ENCODE assay signal across 22 cellular contexts in the genomic region with DNA sequence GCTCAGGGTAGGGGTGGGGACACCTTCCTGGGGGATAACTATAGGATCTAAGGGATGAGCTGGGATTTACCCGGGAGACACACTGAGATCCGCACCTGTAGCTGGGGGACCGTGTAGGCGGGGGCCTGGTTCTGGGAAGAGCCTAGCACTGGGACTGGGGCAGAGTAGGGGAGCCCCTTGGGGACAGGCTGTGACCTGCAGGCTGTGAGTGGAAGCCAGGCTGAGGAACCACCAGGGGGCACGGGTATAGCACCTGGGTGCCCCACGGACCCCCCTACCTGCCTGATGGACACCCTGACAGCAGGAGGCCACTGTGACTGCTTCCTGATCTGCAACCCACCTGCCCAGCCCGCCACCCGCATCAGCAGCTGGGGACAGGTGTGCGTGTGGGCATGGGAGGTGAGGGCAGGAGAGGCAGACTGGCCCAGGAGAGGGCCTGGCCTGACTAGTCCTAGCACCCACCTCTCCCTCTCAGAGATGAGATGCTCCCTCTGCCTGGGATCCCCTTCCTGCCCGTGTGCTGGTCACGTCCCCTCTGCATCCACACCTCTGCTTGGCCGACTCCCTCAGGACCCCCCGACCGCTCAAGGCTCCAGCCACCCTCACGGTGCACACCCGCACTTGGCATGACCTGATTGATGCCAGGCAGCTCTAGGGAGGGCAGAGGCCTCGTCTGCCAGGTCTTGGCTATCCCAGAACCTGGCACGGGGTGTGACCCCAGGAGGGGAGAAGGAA.
DNase-seq lines count a peak whose midpoint lies in the region; ATAC-seq and TF ChIP-seq lines count a peak whose summit lies in the region.
"Had no signal": no experiment of that assay in that cellular context is flagged by ENCODE, and none has a peak within 500 bp of the region (broad histone marks: within the 10 kb centered on the region; RNA-seq: fewer than 3 reads in every experiment).

No MANE protein-coding gene starts in this region.

- H3K27ac Mint-ChIP-seq in HFFc6 = no peak overlapping the region
- H3K27ac Mint-ChIP-seq: brain; CD4-positive, alpha-beta memory T cell had no signal

- no peak overlapping the region for H3K4me3 Mint-ChIP-seq in HFFc6
- H3K4me3 Mint-ChIP-seq: brain; CD4-positive, alpha-beta memory T cell; neural crest cell had no signal

- peaks cover under 1% of the 10 kb centered on the region; the same call in 1 of the 2 replicates for H3K27me3 Mint-ChIP-seq in HFFc6 (ENCODE audit: insufficient read depth)
- H3K27me3 Mint-ChIP-seq: brain had no signal

- DNase-seq in activated effector memory CD4-positive, alpha-beta T cell treated with anti-CD3 and anti-CD28 coated beads, Interleukin-2, amount 50 U/mL, for 16 hours = peak; percentile 55
- no peak for DNase-seq in activated effector memory CD4-positive, alpha-beta T cell treated with Interleukin-2 at 50 U/mL for 16 hours
- DNase-seq in HFFc6 (no peak), posterior vena cava (ENCODE audit: low spot score) (peak; percentile 65), DMS53 treated with DMSO at 0.1 percent for 48 hours (lab: John Stamatoyannopoulos, UW; ENCODE audit: unreplicated experiment) (no peak)
- DNase-seq: activated CD4-positive, alpha-beta T cell treated with anti-CD3 and anti-CD28 coated beads for 48 hours; activated T-cell treated with anti-CD3 and anti-CD28 coated beads, Interleukin-2, amount 50 U/mL, for 1 hour; CD4-positive, alpha-beta memory T cell; islet precursor cell; NCI-H1417; NCI-H2029 treated with DMSO at 0.1 percent for 48 hours; NCI-H226; NCI-H774; stimulated activated CD4-positive, alpha-beta T cell treated with anti-CD3 and anti-CD28 coated beads, Interleukin-15, amount 100 ng/mL, for 24 hours; stimulated activated naive CD4-positive, alpha-beta T cell; testis had no signal

- no peaks in the 10 kb centered on the region for H3K36me3 Mint-ChIP-seq in HFFc6 (ENCODE audit: low read depth)
- H3K36me3 Mint-ChIP-seq: brain; CD4-positive, alpha-beta memory T cell had no signal

- 0 out of 2 replicates have a peak, but pooled peaks have one; percentile 13 for TF ChIP-seq CTCF in HFFc6 (IDR thresholded peaks at IDR 0.05)

- ATAC-seq in esophagus mucosa = peak; percentile 14
- no peak for ATAC-seq in GM18517 (IDR thresholded peaks at IDR 0.05; ENCODE audit: unreplicated experiment)
- ATAC-seq in HG02623 (IDR thresholded peaks at IDR 0.05; ENCODE audit: unreplicated experiment) = no peak
- ATAC-seq: mucosa of descending colon had no signal

- H3K9me3 Mint-ChIP-seq in HFFc6 = no peaks in the 10 kb centered on the region
- H3K9me3 Mint-ChIP-seq: CD4-positive, alpha-beta memory T cell; neural crest cell had no signal

- H3K4me1 Mint-ChIP-seq in HFFc6 (ENCODE audit: low read depth) = no peaks in the 10 kb centered on the region
- H3K4me1 Mint-ChIP-seq: CD4-positive, alpha-beta memory T cell; neural crest cell had no signal

- intact Hi-C loops in posterior vena cava (cut with DNase I) = no loop called here

Comparison
In these comparisons a context has a peak if more than half of its experiments do, and no peak if none do; other contexts are left out.
1. DNase-seq: peak in activated effector memory CD4-positive, alpha-beta T cell treated with anti-CD3 and anti-CD28 coated beads, Interleukin-2, amount 50 U/mL, for 16 hours (single experiment) and posterior vena cava (single experiment); none in activated effector memory CD4-positive, alpha-beta T cell treated with Interleukin-2 at 50 U/mL for 16 hours (single experiment), HFFc6 (single experiment) and DMS53 treated with DMSO at 0.1 percent for 48 hours (single experiment).